11 cellular contexts compared by ENCODE assay signal in the genomic region with DNA sequence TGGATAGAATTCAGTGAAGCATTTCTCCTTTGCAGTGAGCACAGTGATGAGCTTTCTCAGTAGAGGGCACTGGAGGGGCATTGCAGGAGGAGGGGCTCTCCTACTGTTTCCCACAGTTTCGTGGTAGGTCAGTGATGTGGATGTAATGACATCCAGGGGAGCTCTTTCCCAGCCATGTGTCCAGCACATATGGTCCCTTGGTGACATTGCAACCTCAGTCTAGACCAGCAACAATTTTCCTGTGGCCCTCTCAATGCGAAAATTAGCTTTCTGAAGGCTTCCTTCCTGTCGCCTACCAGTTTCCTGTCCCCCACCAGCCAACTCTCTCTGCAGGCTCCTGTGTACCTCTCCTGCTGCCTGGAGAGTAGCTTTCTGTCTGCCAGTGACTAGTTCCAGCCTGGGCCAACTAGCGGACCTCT. TPM values are rescaled to one million over a fixed set of nuclear protein-coding genes. Genes with fewer than 3 reads are reported as not detected.
DNase-seq lines count a peak whose midpoint lies in the region; ATAC-seq and TF ChIP-seq lines count a peak whose summit lies in the region.
"Had no signal": no experiment of that assay in that cellular context is flagged by ENCODE, and none has a peak within 500 bp of the region (broad histone marks: within the 10 kb centered on the region; RNA-seq: fewer than 3 reads in every experiment).

No MANE protein-coding gene starts in this region.

- TF ChIP-seq CTCF in GM20000 (IDR thresholded peaks at IDR 0.05; ENCODE audit: extremely low read depth, missing control alignments): no peak
- TF ChIP-seq CTCF in glutamatergic neuron (IDR thresholded peaks at IDR 0.05; ENCODE audit: partially characterized antibody, unreplicated experiment): no peak
- no peak for TF ChIP-seq CTCF in MCF 10A (IDR thresholded peaks at IDR 0.05; ENCODE audit: unreplicated experiment)

- no peaks in the 10 kb centered on the region for H3K27me3 Mint-ChIP-seq in activated CD4-positive, alpha-beta T cell treated with anti-CD3 and anti-CD28 coated beads, Interleukin-2, amount 10 ng/mL, durations not matched to agents 7 days and 5 days
- H3K27me3 Mint-ChIP-seq in glutamatergic neuron (ENCODE audit: unreplicated experiment): peaks cover 3% of the 10 kb centered on the region
- peaks cover 9% of the 10 kb centered on the region for H3K27me3 Mint-ChIP-seq in MCF 10A (ENCODE audit: insufficient read depth, unreplicated experiment)

- peak overlapping the region in 8 of 10 experiments; percentile 0 to 40 (median 24); a peak in 8 of 20 replicates for H3K4me3 ChIP-seq in BLaER1 treated with 17β-estradiol and CSF1 and Interleukin-3, amounts not matched to agents 10 nM and 100 nM

- peak overlapping the region in 9 of 11 experiments; percentile 1 to 76 (median 59); a peak in 17 of 22 replicates for H3K27ac ChIP-seq in BLaER1 treated with 17β-estradiol and CSF1 and Interleukin-3, amounts not matched to agents 10 nM and 100 nM

- peak overlapping the region in 8 of 11 experiments; percentile 12 to 63 (median 50); a peak in 13 of 22 replicates for H3K9ac ChIP-seq in BLaER1 treated with 17β-estradiol and CSF1 and Interleukin-3, amounts not matched to agents 10 nM and 100 nM

- intact Hi-C loops in MCF 10A (cut with micrococcal nuclease): no loop called here

- H3K4me3 Mint-ChIP-seq in activated CD4-positive, alpha-beta T cell treated with anti-CD3 and anti-CD28 coated beads, Interleukin-2, amount 10 ng/mL, durations not matched to agents 7 days and 5 days: peak overlapping the region; percentile 41
- H3K4me3 Mint-ChIP-seq in glutamatergic neuron (ENCODE audit: unreplicated experiment) (no peak overlapping the region), MCF 10A (ENCODE audit: unreplicated experiment) (no peak overlapping the region)

- peaks cover 22% of the 10 kb centered on the region for H3K4me1 Mint-ChIP-seq in activated CD4-positive, alpha-beta T cell treated with anti-CD3 and anti-CD28 coated beads, Interleukin-2, amount 10 ng/mL, durations not matched to agents 7 days and 5 days
- H3K4me1 Mint-ChIP-seq in glutamatergic neuron (ENCODE audit: low read depth, unreplicated experiment) (peaks cover 10% of the 10 kb centered on the region), MCF 10A (ENCODE audit: insufficient read depth, unreplicated experiment) (no peaks in the 10 kb centered on the region)

- H3K4me1 ChIP-seq in BLaER1 treated with 17β-estradiol and CSF1 and Interleukin-3, amounts not matched to agents 10 nM and 100 nM: peaks cover 12 to 32% (median 25%) of the 10 kb centered on the region in 10 experiments

- no peak for ATAC-seq in HG03135 (IDR thresholded peaks at IDR 0.05; ENCODE audit: unreplicated experiment)

- peaks cover 7% of the 10 kb centered on the region for H3K9me3 Mint-ChIP-seq in activated CD4-positive, alpha-beta T cell treated with anti-CD3 and anti-CD28 coated beads, Interleukin-2, amount 10 ng/mL, durations not matched to agents 7 days and 5 days
- H3K9me3 Mint-ChIP-seq in glutamatergic neuron (ENCODE audit: unreplicated experiment) (peaks cover 6% of the 10 kb centered on the region), MCF 10A (ENCODE audit: unreplicated experiment) (peaks cover 9% of the 10 kb centered on the region)

- POLR2A ChIA-PET in activated CD4-positive, alpha-beta T cell treated with anti-CD3 and anti-CD28 coated beads, Interleukin-2, amount 10 ng/mL, durations not matched to agents 7 days and 5 days (lab: Charles Lee): no interaction called here
- POLR2A ChIA-PET in MCF 10A (lab: Yijun Ruan, JAX): no interaction called here

- H3K4me2 ChIP-seq in BLaER1 treated with 17β-estradiol and CSF1 and Interleukin-3, amounts not matched to agents 10 nM and 100 nM: peak overlapping the region; percentile 46 to 89 (median 77)

- H4K20me1 ChIP-seq in BLaER1 treated with 17β-estradiol and CSF1 and Interleukin-3, amounts not matched to agents 10 nM and 100 nM: no peaks in the 10 kb centered on the region

- no peaks in the 10 kb centered on the region for H3K36me3 Mint-ChIP-seq in activated CD4-positive, alpha-beta T cell treated with anti-CD3 and anti-CD28 coated beads, Interleukin-2, amount 10 ng/mL, durations not matched to agents 7 days and 5 days (ENCODE audit: low read depth)
- H3K36me3 Mint-ChIP-seq in glutamatergic neuron (ENCODE audit: unreplicated experiment) (peaks cover 5% of the 10 kb centered on the region), MCF 10A (ENCODE audit: insufficient read depth, unreplicated experiment) (no peaks in the 10 kb centered on the region)

- DNase-seq in GM20000 (ENCODE audit: low spot score) (peak; percentile 43), glutamatergic neuron (peak; percentile 32), MCF 10A (ENCODE audit: unreplicated experiment) (no peak), HCEC 1CT (no peak), superior temporal gyrus (ENCODE audit: extremely low spot score) (no peak)
- DNase-seq in activated CD4-positive, alpha-beta T cell treated with anti-CD3 and anti-CD28 coated beads, Interleukin-2, amount 10 ng/mL, durations not matched to agents 7 days and 5 days: peak; percentile 40
- DNase-seq: EL, Right ventricle myocardium superior had no signal

- H3K36me3 ChIP-seq in BLaER1 treated with 17β-estradiol and CSF1 and Interleukin-3, amounts not matched to agents 10 nM and 100 nM: no peaks in the 10 kb centered on the region

- H3K27ac Mint-ChIP-seq in activated CD4-positive, alpha-beta T cell treated with anti-CD3 and anti-CD28 coated beads, Interleukin-2, amount 10 ng/mL, durations not matched to agents 7 days and 5 days: peak overlapping the region; percentile 86
- H3K27ac Mint-ChIP-seq in glutamatergic neuron (ENCODE audit: unreplicated experiment) (peak overlapping the region; percentile 83), MCF 10A (ENCODE audit: low read depth, unreplicated experiment) (no peak overlapping the region)

- BruUV-seq in MCF 10A (replicated peaks; lab: Mats Ljungman, UMichigan): no TSS peak

- H3K9me3 ChIP-seq in BLaER1 treated with 17β-estradiol and CSF1 and Interleukin-3, amounts not matched to agents 10 nM and 100 nM (replicated peaks in 1 of 11): peaks cover 0 to 10% (median 0%) of the 10 kb centered on the region in 11 experiments; a peak in 3 of 22 replicates

- H3K27me3 ChIP-seq in BLaER1 treated with 17β-estradiol and CSF1 and Interleukin-3, amounts not matched to agents 10 nM and 100 nM: no peaks in the 10 kb centered on the region

- CTCF ChIA-PET in activated CD4-positive, alpha-beta T cell treated with anti-CD3 and anti-CD28 coated beads, Interleukin-2, amount 10 ng/mL, durations not matched to agents 7 days and 5 days (lab: Charles Lee): interaction anchor here (0.5 to 1.2 kb wide), 6 partner anchors 11 to 1421 kb away, joined by 3 to 4 read pairs (median 3); partner anchors contain the start of gene RC3H2
- CTCF ChIA-PET in MCF 10A (lab: Yijun Ruan, JAX): interaction anchor here (1.0 to 1.9 kb wide), 2 partner anchors 156 to 736 kb away, joined by 3 to 5 read pairs; no protein-coding TSS in a partner anchor

RNA-seq across cellular contexts. Expression of gene PDCL, which starts 6.9 kb away (rescaled TPM):
- total RNA-seq in activated CD4-positive, alpha-beta T cell treated with anti-CD3 and anti-CD28 coated beads, Interleukin-2, amount 10 ng/mL, durations not matched to agents 7 days and 5 days: 10 to 100 TPM; 22.4 to 25.2 TPM
- total RNA-seq in glutamatergic neuron (ENCODE audit: unreplicated experiment) (27.6 TPM), MCF 10A (2022) (11.1 and 11.2 TPM in 2 replicates)

RNA-seq across cellular contexts. Expression of gene OR1K1, which starts 35.4 kb away (rescaled TPM):
- total RNA-seq in activated CD4-positive, alpha-beta T cell treated with anti-CD3 and anti-CD28 coated beads, Interleukin-2, amount 10 ng/mL, durations not matched to agents 7 days and 5 days: not detected
- total RNA-seq in glutamatergic neuron (ENCODE audit: unreplicated experiment): not detected
- not detected in 2 replicates for total RNA-seq in MCF 10A (2022)
- total RNA-seq: glomerular endothelial cell, Right ventricle myocardium superior had no signal

RNA-seq across cellular contexts. Expression of gene OR5C1, which starts 46.6 kb away (rescaled TPM):
- not detected for total RNA-seq in activated CD4-positive, alpha-beta T cell treated with anti-CD3 and anti-CD28 coated beads, Interleukin-2, amount 10 ng/mL, durations not matched to agents 7 days and 5 days
- total RNA-seq in glutamatergic neuron (ENCODE audit: unreplicated experiment) (not detected), MCF 10A (2022) (not detected in 2 replicates)
- total RNA-seq: glomerular endothelial cell, Right ventricle myocardium superior had no signal

Comparison
In these comparisons a context has a peak if more than half of its experiments do, and no peak if none do; other contexts are left out.
1. DNase-seq: peak in GM20000 (single experiment), activated CD4-positive, alpha-beta T cell treated with anti-CD3 and anti-CD28 coated beads, Interleukin-2, amount 10 ng/mL, durations not matched to agents 7 days and 5 days (single experiment) and glutamatergic neuron (single experiment); none in MCF 10A (single experiment), HCEC 1CT (single experiment) and superior temporal gyrus (single experiment).